Comparison of ENCODE assay signal across 21 cellular contexts in genomic region chr7:55497521-55497920, GRCh38.
DNase-seq lines count a peak whose midpoint lies in the region; ATAC-seq and TF ChIP-seq lines count a peak whose summit lies in the region.
"Had no signal": no experiment of that assay in that cellular context is flagged by ENCODE, and none has a peak within 500 bp of the region (broad histone marks: within the 10 kb centered on the region; RNA-seq: fewer than 3 reads in every experiment).

No MANE protein-coding gene starts in this region.

- H3K4me1 ChIP-seq in CD8-positive, alpha-beta T cell (ENCODE audit: insufficient read depth, low read length), result peaks cover 16% of the 10 kb centered on the region
- peaks cover 21% of the 10 kb centered on the region for H3K4me1 ChIP-seq in CD8-positive, alpha-beta memory T cell (ENCODE audit: insufficient read depth, low read length)
- H3K4me1 ChIP-seq: SJSA1 had no signal

- H3K27ac Mint-ChIP-seq in CD8-positive, alpha-beta T cell, result peak overlapping the region; percentile 32
- H3K27ac Mint-ChIP-seq in CD8-positive, alpha-beta memory T cell, result peak overlapping the region in 5 of 8 donors; percentile 7 to 93 (median 56)
- H3K27ac Mint-ChIP-seq in central memory CD8-positive, alpha-beta T cell (ENCODE audit: low read depth), result peak overlapping the region; percentile 19
- H3K27ac Mint-ChIP-seq in natural killer cell treated with Interleukin-12 subunit alpha and Interleukin-12 subunit beta and Interleukin-15 and Interleukin-18, amount 100 ng/mL, for 72 hours, result no peak overlapping the region
- H3K27ac Mint-ChIP-seq: B cell had no signal

- H3K4me3 Mint-ChIP-seq in CD8-positive, alpha-beta T cell, result no peak overlapping the region
- peak overlapping the region in 4 of 7 donors; percentile 6 to 70 (median 20) for H3K4me3 Mint-ChIP-seq in CD8-positive, alpha-beta memory T cell
- H3K4me3 Mint-ChIP-seq in central memory CD8-positive, alpha-beta T cell, result no peak overlapping the region
- H3K4me3 Mint-ChIP-seq in natural killer cell treated with Interleukin-12 subunit alpha and Interleukin-12 subunit beta and Interleukin-15 and Interleukin-18, amount 100 ng/mL, for 72 hours, result no peak overlapping the region
- H3K4me3 Mint-ChIP-seq: B cell had no signal

- intact Hi-C loops in CD8-positive, alpha-beta T cell (cut with DNase I, micrococcal nuclease), result loop anchor here in 1 of 2 experiments (10.0 kb wide), 1 partner anchor 63 kb away; no protein-coding TSS in a partner anchor
- intact Hi-C loops in dorsolateral prefrontal cortex (cut with DNase I), result no loop called here

- H3K36me3 ChIP-seq in CD8-positive, alpha-beta T cell (ENCODE audit: insufficient read depth, low read length), result no peaks in the 10 kb centered on the region
- H3K36me3 ChIP-seq in CD8-positive, alpha-beta memory T cell (ENCODE audit: insufficient read depth, low read length), result peaks cover 20% of the 10 kb centered on the region
- H3K36me3 ChIP-seq: MG63 had no signal

- DNase-seq in CD8-positive, alpha-beta T cell, result no peak
- no peak for DNase-seq in CD8-positive, alpha-beta memory T cell
- no peak for DNase-seq in central memory CD8-positive, alpha-beta T cell (ENCODE audit: low spot score in 2 of 2)
- DNase-seq in natural killer cell treated with Interleukin-12 subunit alpha and Interleukin-12 subunit beta and Interleukin-15 and Interleukin-18, amount 100 ng/mL, for 72 hours (ENCODE audit: low spot score), result peak; percentile 8
- DNase-seq in stimulated activated CD4-positive, alpha-beta T cell treated with anti-CD3 and anti-CD28 coated beads, Interleukin-4, amount 100 ng/mL, for 24 hours, result no peak
- DNase-seq in dorsolateral prefrontal cortex (no peak), NCI-H2227 treated with DMSO at 0.1 percent for 48 hours (lab: John Stamatoyannopoulos, UW) (no peak)
- DNase-seq: GM23248, H7, MG63, NCI-H2081, NCI-H226, NCI-H510A, NCI-H69, Right ventricle myocardium superior, RPMI8226 had no signal

- peak; percentile 42 for ATAC-seq in CD8-positive, alpha-beta T cell
- ATAC-seq in central memory CD8-positive, alpha-beta T cell (replicated peaks; ENCODE audit: extremely low read depth, poor library complexity, severe bottlenecking), result peak; percentile 41
- no peak for ATAC-seq in natural killer cell treated with Interleukin-12 subunit alpha and Interleukin-12 subunit beta and Interleukin-15 and Interleukin-18, amount 100 ng/mL, for 72 hours
- ATAC-seq in activated CD4-positive, CD25-positive, alpha-beta regulatory T cell treated with anti-CD3 and anti-CD28 coated beads, Interleukin-2, amount 50 U/mL, for 24 hours, result no peak
- ATAC-seq: K562 had no signal

- peaks cover 52% of the 10 kb centered on the region for H3K4me1 Mint-ChIP-seq in CD8-positive, alpha-beta T cell (ENCODE audit: low read depth)
- peaks cover 47 to 78% (median 75%) of the 10 kb centered on the region in 3 donors for H3K4me1 Mint-ChIP-seq in CD8-positive, alpha-beta memory T cell
- H3K4me1 Mint-ChIP-seq in central memory CD8-positive, alpha-beta T cell, result peaks cover 61% of the 10 kb centered on the region
- H3K4me1 Mint-ChIP-seq in natural killer cell treated with Interleukin-12 subunit alpha and Interleukin-12 subunit beta and Interleukin-15 and Interleukin-18, amount 100 ng/mL, for 72 hours (ENCODE audit: low read depth in 2 of 2), result peaks cover 55 to 71% of the 10 kb centered on the region in 2 donors

- CTCF ChIA-PET in CD8-positive, alpha-beta T cell (lab: Charles Lee), result interaction anchor here (1.2 kb wide), 1 partner anchor 48 kb away, joined by 3 read pairs; no protein-coding TSS in a partner anchor
- CTCF ChIA-PET in CD8-positive, alpha-beta memory T cell (lab: Charles Lee), result no interaction called here

- H3K9me3 Mint-ChIP-seq in CD8-positive, alpha-beta T cell, result no peaks in the 10 kb centered on the region
- H3K9me3 Mint-ChIP-seq in CD8-positive, alpha-beta memory T cell, result no peaks in the 10 kb centered on the region
- H3K9me3 Mint-ChIP-seq in central memory CD8-positive, alpha-beta T cell, result no peaks in the 10 kb centered on the region
- no peaks in the 10 kb centered on the region for H3K9me3 Mint-ChIP-seq in natural killer cell treated with Interleukin-12 subunit alpha and Interleukin-12 subunit beta and Interleukin-15 and Interleukin-18, amount 100 ng/mL, for 72 hours

- H3K27ac ChIP-seq in CD8-positive, alpha-beta T cell (ENCODE audit: low read depth, low read length), result no peak overlapping the region
- no peak overlapping the region for H3K27ac ChIP-seq in CD8-positive, alpha-beta memory T cell (ENCODE audit: low read depth, low read length)
- H3K27ac ChIP-seq in dorsolateral prefrontal cortex, result no peak overlapping the region
- H3K27ac ChIP-seq: C4-2B, GM23248, SJSA1 had no signal

- no peaks in the 10 kb centered on the region for H3K9me3 ChIP-seq in CD8-positive, alpha-beta T cell (ENCODE audit: low read length)
- no peaks in the 10 kb centered on the region for H3K9me3 ChIP-seq in CD8-positive, alpha-beta memory T cell (ENCODE audit: low read length)
- H3K9me3 ChIP-seq: MG63, SJSA1 had no signal

- no peaks in the 10 kb centered on the region for H3K27me3 ChIP-seq in CD8-positive, alpha-beta T cell (ENCODE audit: insufficient read depth, low read length)
- H3K27me3 ChIP-seq in CD8-positive, alpha-beta memory T cell (ENCODE audit: insufficient read depth, low read length, poor library complexity, severe bottlenecking), result no peaks in the 10 kb centered on the region
- H3K27me3 ChIP-seq in dorsolateral prefrontal cortex, result no peaks in the 10 kb centered on the region
- H3K27me3 ChIP-seq: MG63, SJSA1 had no signal

- H3K4me3 ChIP-seq in CD8-positive, alpha-beta T cell (ENCODE audit: low read depth, low read length), result no peak overlapping the region
- no peak overlapping the region for H3K4me3 ChIP-seq in CD8-positive, alpha-beta memory T cell (ENCODE audit: low read length)
- no peak overlapping the region for H3K4me3 ChIP-seq in dorsolateral prefrontal cortex
- H3K4me3 ChIP-seq: GM23248, K562, MG63, SJSA1 had no signal

- POLR2A ChIA-PET in CD8-positive, alpha-beta T cell (lab: Charles Lee), result no interaction called here
- POLR2A ChIA-PET in CD8-positive, alpha-beta memory T cell (lab: Charles Lee), result no interaction called here

- TF ChIP-seq CTCF in CD8-positive, alpha-beta T cell (IDR thresholded peaks at IDR 0.05), result no peak
- no peak for TF ChIP-seq CTCF in dorsolateral prefrontal cortex (IDR thresholded peaks at IDR 0.05 in 54 of 56, conservative IDR thresholded peaks at IDR 0.05 in 2 of 56; ENCODE audit: low read depth in 1 of 56, partially characterized antibody in 56 of 56)

- no peaks in the 10 kb centered on the region for H3K27me3 Mint-ChIP-seq in CD8-positive, alpha-beta T cell (ENCODE audit: low read depth)
- no peaks in the 10 kb centered on the region for H3K27me3 Mint-ChIP-seq in CD8-positive, alpha-beta memory T cell
- H3K27me3 Mint-ChIP-seq in central memory CD8-positive, alpha-beta T cell, result no peaks in the 10 kb centered on the region
- no peaks in the 10 kb centered on the region for H3K27me3 Mint-ChIP-seq in natural killer cell treated with Interleukin-12 subunit alpha and Interleukin-12 subunit beta and Interleukin-15 and Interleukin-18, amount 100 ng/mL, for 72 hours
- H3K27me3 Mint-ChIP-seq: B cell had no signal

- H3K36me3 Mint-ChIP-seq in CD8-positive, alpha-beta T cell, result peaks cover 69% of the 10 kb centered on the region
- H3K36me3 Mint-ChIP-seq in CD8-positive, alpha-beta memory T cell, result peaks cover 6 to 70% (median 18%) of the 10 kb centered on the region in 3 donors
- peaks cover 21% of the 10 kb centered on the region for H3K36me3 Mint-ChIP-seq in central memory CD8-positive, alpha-beta T cell (ENCODE audit: insufficient read depth)
- no peaks in the 10 kb centered on the region for H3K36me3 Mint-ChIP-seq in natural killer cell treated with Interleukin-12 subunit alpha and Interleukin-12 subunit beta and Interleukin-15 and Interleukin-18, amount 100 ng/mL, for 72 hours

Comparison
In these comparisons a context has a peak if more than half of its experiments do, and no peak if none do; other contexts are left out.
1. ATAC-seq: peak in CD8-positive, alpha-beta T cell (single experiment) and central memory CD8-positive, alpha-beta T cell (single experiment); none in natural killer cell treated with Interleukin-12 subunit alpha and Interleukin-12 subunit beta and Interleukin-15 and Interleukin-18, amount 100 ng/mL, for 72 hours (0 of 2) and activated CD4-positive, CD25-positive, alpha-beta regulatory T cell treated with anti-CD3 and anti-CD28 coated beads, Interleukin-2, amount 50 U/mL, for 24 hours (0 of 2).
2. H3K27ac Mint-ChIP-seq: peak in CD8-positive, alpha-beta T cell (single experiment), CD8-positive, alpha-beta memory T cell (5 of 8) and central memory CD8-positive, alpha-beta T cell (single experiment); none in natural killer cell treated with Interleukin-12 subunit alpha and Interleukin-12 subunit beta and Interleukin-15 and Interleukin-18, amount 100 ng/mL, for 72 hours (0 of 2).
3. H3K4me3 Mint-ChIP-seq: peak in CD8-positive, alpha-beta memory T cell (4 of 7); none in CD8-positive, alpha-beta T cell (single experiment), central memory CD8-positive, alpha-beta T cell (single experiment) and natural killer cell treated with Interleukin-12 subunit alpha and Interleukin-12 subunit beta and Interleukin-15 and Interleukin-18, amount 100 ng/mL, for 72 hours (single experiment).